Comparison of ENCODE assay signal across 1 cellular context in genomic region chr4:56906534-56906933, GRCh38.
TF ChIP-seq lines count a peak whose summit lies in the region.

No MANE protein-coding gene starts in this region.

TF ChIP-seq in HepG2, 621 proteins besides CTCF, POLR2A, EP300 and RAD21 (continued from another document):
- TF ChIP-seq, protein P1, sequence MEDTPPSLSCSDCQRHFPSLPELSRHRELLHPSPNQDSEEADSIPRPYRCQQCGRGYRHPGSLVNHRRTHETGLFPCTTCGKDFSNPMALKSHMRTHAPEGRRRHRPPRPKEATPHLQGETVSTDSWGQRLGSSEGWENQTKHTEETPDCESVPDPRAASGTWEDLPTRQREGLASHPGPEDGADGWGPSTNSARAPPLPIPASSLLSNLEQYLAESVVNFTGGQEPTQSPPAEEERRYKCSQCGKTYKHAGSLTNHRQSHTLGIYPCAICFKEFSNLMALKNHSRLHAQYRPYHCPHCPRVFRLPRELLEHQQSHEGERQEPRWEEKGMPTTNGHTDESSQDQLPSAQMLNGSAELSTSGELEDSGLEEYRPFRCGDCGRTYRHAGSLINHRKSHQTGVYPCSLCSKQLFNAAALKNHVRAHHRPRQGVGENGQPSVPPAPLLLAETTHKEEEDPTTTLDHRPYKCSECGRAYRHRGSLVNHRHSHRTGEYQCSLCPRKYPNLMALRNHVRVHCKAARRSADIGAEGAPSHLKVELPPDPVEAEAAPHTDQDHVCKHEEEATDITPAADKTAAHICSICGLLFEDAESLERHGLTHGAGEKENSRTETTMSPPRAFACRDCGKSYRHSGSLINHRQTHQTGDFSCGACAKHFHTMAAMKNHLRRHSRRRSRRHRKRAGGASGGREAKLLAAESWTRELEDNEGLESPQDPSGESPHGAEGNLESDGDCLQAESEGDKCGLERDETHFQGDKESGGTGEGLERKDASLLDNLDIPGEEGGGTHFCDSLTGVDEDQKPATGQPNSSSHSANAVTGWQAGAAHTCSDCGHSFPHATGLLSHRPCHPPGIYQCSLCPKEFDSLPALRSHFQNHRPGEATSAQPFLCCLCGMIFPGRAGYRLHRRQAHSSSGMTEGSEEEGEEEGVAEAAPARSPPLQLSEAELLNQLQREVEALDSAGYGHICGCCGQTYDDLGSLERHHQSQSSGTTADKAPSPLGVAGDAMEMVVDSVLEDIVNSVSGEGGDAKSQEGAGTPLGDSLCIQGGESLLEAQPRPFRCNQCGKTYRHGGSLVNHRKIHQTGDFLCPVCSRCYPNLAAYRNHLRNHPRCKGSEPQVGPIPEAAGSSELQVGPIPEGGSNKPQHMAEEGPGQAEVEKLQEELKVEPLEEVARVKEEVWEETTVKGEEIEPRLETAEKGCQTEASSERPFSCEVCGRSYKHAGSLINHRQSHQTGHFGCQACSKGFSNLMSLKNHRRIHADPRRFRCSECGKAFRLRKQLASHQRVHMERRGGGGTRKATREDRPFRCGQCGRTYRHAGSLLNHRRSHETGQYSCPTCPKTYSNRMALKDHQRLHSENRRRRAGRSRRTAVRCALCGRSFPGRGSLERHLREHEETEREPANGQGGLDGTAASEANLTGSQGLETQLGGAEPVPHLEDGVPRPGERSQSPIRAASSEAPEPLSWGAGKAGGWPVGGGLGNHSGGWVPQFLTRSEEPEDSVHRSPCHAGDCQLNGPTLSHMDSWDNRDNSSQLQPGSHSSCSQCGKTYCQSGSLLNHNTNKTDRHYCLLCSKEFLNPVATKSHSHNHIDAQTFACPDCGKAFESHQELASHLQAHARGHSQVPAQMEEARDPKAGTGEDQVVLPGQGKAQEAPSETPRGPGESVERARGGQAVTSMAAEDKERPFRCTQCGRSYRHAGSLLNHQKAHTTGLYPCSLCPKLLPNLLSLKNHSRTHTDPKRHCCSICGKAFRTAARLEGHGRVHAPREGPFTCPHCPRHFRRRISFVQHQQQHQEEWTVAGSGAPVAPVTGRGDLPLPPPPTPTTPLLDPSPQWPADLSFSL (CRISPR knock-in tag; IDR thresholded peaks at IDR 0.05), result no peak
- TF ChIP-seq BCL6 (CRISPR knock-in tag; IDR thresholded peaks at IDR 0.05) (no peak), ZNF382 (CRISPR knock-in tag; IDR thresholded peaks at IDR 0.05; ENCODE audit: borderline replicate concordance) (no peak), ZNF839 (CRISPR knock-in tag; IDR thresholded peaks at IDR 0.05; ENCODE audit: borderline replicate concordance) (no peak), ZNF460 (CRISPR knock-in tag; IDR thresholded peaks at IDR 0.05; ENCODE audit: borderline replicate concordance) (no peak), YEATS2 (CRISPR knock-in tag; IDR thresholded peaks at IDR 0.05; ENCODE audit: borderline replicate concordance) (no peak), REPIN1 (CRISPR knock-in tag; IDR thresholded peaks at IDR 0.05; ENCODE audit: borderline replicate concordance, low read depth) (no peak), ADNP (CRISPR knock-in tag; IDR thresholded peaks at IDR 0.05) (no peak), BCL3 (CRISPR knock-in tag; IDR thresholded peaks at IDR 0.05) (no peak), ZNF891 (CRISPR knock-in tag; IDR thresholded peaks at IDR 0.05) (no peak), ZNF878 (CRISPR knock-in tag; IDR thresholded peaks at IDR 0.05) (no peak), HMG20B (CRISPR knock-in tag; conservative IDR thresholded peaks at IDR 0.05) (no peak), TBP (CRISPR knock-in tag; IDR thresholded peaks at IDR 0.05) (no peak), DNMT1 (CRISPR knock-in tag; IDR thresholded peaks at IDR 0.05) (no peak), YEATS4 (CRISPR knock-in tag; IDR thresholded peaks at IDR 0.05; ENCODE audit: borderline replicate concordance) (no peak)
TF ChIP-seq in HepG2: peak in this region for 0.
